31 cellular contexts compared by ENCODE assay signal in genomic region chr18:47480166-47480565, GRCh38.
DNase-seq lines count a peak whose midpoint lies in the region; ATAC-seq and TF ChIP-seq lines count a peak whose summit lies in the region.
"Had no signal": no experiment of that assay in that cellular context is flagged by ENCODE, and none has a peak within 500 bp of the region (broad histone marks: within the 10 kb centered on the region; RNA-seq: fewer than 3 reads in every experiment).

No MANE protein-coding gene starts in this region.

- no peaks in the 10 kb centered on the region for H3K4me1 Mint-ChIP-seq in stimulated activated effector memory CD8-positive, alpha-beta T cell treated with anti-CD3 and anti-CD28 coated beads, Interleukin-12 subunit alpha, Interleukin-12 subunit beta, amount 100 ng/mL, for 72 hours
- H3K4me1 Mint-ChIP-seq: B cell; CD14-positive monocyte; CD4-positive, alpha-beta memory T cell; CD4-positive, CD25-positive, alpha-beta regulatory T cell; CD8-positive, alpha-beta memory T cell had no signal

- H3K4me3 ChIP-seq in coronary artery: no peak overlapping the region
- H3K4me3 ChIP-seq: A549; BLaER1; BLaER1 treated with 17β-estradiol and CSF1 and Interleukin-3, amounts not matched to agents 10 nM and 100 nM had no signal

- no peak overlapping the region for H3K27ac Mint-ChIP-seq in stimulated activated effector memory CD8-positive, alpha-beta T cell treated with anti-CD3 and anti-CD28 coated beads, Interleukin-12 subunit alpha, Interleukin-12 subunit beta, amount 100 ng/mL, for 72 hours
- H3K27ac Mint-ChIP-seq: B cell; CD14-positive monocyte; CD4-positive, alpha-beta memory T cell; CD4-positive, alpha-beta T cell; CD4-positive, CD25-positive, alpha-beta regulatory T cell; CD8-positive, alpha-beta memory T cell; CD8-positive, alpha-beta T cell had no signal

- DNase-seq in coronary artery (ENCODE audit: low spot score) (peak; percentile 52), NCI-H446 (lab: John Stamatoyannopoulos, UW) (no peak), NCI-H1092 (lab: John Stamatoyannopoulos, UW) (no peak)
- no peak for DNase-seq in stimulated activated effector memory CD8-positive, alpha-beta T cell treated with anti-CD3 and anti-CD28 coated beads, Interleukin-12 subunit alpha, Interleukin-12 subunit beta, amount 100 ng/mL, for 72 hours (ENCODE audit: low spot score in 2 of 2)
- DNase-seq: 8988T; ACHN; AML-193; BE2C; C1 segment of cervical spinal cord; Caco-2; Calu3; CD4-positive, alpha-beta memory T cell; CD4-positive, alpha-beta T cell; CD4-positive, CD25-positive, alpha-beta regulatory T cell; CD8-positive, alpha-beta memory T cell; CD8-positive, alpha-beta T cell; COR-L47; DMS 273 treated with DMSO at 0.1 percent for 48 hours; DMS153; DMS53; DMS79; DMS79 treated with DMSO at 0.1 percent for 48 hours; DND-41; EL had no signal

- H3K9me3 Mint-ChIP-seq in stimulated activated effector memory CD8-positive, alpha-beta T cell treated with anti-CD3 and anti-CD28 coated beads, Interleukin-12 subunit alpha, Interleukin-12 subunit beta, amount 100 ng/mL, for 72 hours: no peaks in the 10 kb centered on the region
- H3K9me3 Mint-ChIP-seq: CD4-positive, alpha-beta T cell; CD8-positive, alpha-beta memory T cell; CD8-positive, alpha-beta T cell had no signal

- H3K4me3 Mint-ChIP-seq in stimulated activated effector memory CD8-positive, alpha-beta T cell treated with anti-CD3 and anti-CD28 coated beads, Interleukin-12 subunit alpha, Interleukin-12 subunit beta, amount 100 ng/mL, for 72 hours: no peak overlapping the region
- H3K4me3 Mint-ChIP-seq: B cell; CD14-positive monocyte; CD4-positive, alpha-beta memory T cell; CD4-positive, alpha-beta T cell; CD4-positive, CD25-positive, alpha-beta regulatory T cell; CD8-positive, alpha-beta memory T cell; CD8-positive, alpha-beta T cell had no signal

- no peaks in the 10 kb centered on the region for H3K36me3 Mint-ChIP-seq in stimulated activated effector memory CD8-positive, alpha-beta T cell treated with anti-CD3 and anti-CD28 coated beads, Interleukin-12 subunit alpha, Interleukin-12 subunit beta, amount 100 ng/mL, for 72 hours
- H3K36me3 Mint-ChIP-seq: CD14-positive monocyte; CD4-positive, alpha-beta memory T cell; CD4-positive, CD25-positive, alpha-beta regulatory T cell; CD8-positive, alpha-beta memory T cell; CD8-positive, alpha-beta T cell had no signal

- H3K27ac ChIP-seq in coronary artery: no peak overlapping the region
- H3K27ac ChIP-seq: 22Rv1; A549; BLaER1; BLaER1 treated with 17β-estradiol and CSF1 and Interleukin-3, amounts not matched to agents 10 nM and 100 nM; C4-2B had no signal

- ATAC-seq in stimulated activated effector memory CD8-positive, alpha-beta T cell treated with anti-CD3 and anti-CD28 coated beads, Interleukin-12 subunit alpha, Interleukin-12 subunit beta, amount 100 ng/mL, for 72 hours: peak; percentile 9
- ATAC-seq: A549; CD8-positive, alpha-beta T cell had no signal

- TF ChIP-seq CTCF in coronary artery (IDR thresholded peaks at IDR 0.05): no peak
